Comparison of ENCODE assay signal across 1 cellular context in the genomic region with DNA sequence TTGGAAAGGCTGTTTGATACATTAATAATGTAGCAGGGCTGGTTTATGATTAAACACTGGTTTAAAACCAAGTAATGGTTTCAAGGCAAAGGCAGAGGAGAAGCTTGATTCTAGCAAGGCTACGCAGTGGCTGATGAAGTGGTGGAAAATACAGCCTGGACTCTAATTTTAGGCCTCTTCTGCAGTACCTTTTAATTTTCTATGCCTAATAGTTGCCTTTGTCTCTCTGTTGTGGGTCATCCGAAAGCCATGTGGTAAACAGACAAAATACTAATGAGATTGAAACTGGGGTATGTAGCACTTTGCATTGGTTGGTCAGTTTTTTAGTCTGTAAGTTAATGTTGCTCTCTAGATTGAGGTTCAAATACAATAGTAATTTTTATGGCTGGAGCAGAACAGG.
TF ChIP-seq lines count a peak whose summit lies in the region.

No MANE protein-coding gene starts in this region.

TF ChIP-seq in GM23338, 12 proteins besides CTCF, POLR2A, EP300 and RAD21 (continued from another document):
- TF ChIP-seq, protein P1, sequence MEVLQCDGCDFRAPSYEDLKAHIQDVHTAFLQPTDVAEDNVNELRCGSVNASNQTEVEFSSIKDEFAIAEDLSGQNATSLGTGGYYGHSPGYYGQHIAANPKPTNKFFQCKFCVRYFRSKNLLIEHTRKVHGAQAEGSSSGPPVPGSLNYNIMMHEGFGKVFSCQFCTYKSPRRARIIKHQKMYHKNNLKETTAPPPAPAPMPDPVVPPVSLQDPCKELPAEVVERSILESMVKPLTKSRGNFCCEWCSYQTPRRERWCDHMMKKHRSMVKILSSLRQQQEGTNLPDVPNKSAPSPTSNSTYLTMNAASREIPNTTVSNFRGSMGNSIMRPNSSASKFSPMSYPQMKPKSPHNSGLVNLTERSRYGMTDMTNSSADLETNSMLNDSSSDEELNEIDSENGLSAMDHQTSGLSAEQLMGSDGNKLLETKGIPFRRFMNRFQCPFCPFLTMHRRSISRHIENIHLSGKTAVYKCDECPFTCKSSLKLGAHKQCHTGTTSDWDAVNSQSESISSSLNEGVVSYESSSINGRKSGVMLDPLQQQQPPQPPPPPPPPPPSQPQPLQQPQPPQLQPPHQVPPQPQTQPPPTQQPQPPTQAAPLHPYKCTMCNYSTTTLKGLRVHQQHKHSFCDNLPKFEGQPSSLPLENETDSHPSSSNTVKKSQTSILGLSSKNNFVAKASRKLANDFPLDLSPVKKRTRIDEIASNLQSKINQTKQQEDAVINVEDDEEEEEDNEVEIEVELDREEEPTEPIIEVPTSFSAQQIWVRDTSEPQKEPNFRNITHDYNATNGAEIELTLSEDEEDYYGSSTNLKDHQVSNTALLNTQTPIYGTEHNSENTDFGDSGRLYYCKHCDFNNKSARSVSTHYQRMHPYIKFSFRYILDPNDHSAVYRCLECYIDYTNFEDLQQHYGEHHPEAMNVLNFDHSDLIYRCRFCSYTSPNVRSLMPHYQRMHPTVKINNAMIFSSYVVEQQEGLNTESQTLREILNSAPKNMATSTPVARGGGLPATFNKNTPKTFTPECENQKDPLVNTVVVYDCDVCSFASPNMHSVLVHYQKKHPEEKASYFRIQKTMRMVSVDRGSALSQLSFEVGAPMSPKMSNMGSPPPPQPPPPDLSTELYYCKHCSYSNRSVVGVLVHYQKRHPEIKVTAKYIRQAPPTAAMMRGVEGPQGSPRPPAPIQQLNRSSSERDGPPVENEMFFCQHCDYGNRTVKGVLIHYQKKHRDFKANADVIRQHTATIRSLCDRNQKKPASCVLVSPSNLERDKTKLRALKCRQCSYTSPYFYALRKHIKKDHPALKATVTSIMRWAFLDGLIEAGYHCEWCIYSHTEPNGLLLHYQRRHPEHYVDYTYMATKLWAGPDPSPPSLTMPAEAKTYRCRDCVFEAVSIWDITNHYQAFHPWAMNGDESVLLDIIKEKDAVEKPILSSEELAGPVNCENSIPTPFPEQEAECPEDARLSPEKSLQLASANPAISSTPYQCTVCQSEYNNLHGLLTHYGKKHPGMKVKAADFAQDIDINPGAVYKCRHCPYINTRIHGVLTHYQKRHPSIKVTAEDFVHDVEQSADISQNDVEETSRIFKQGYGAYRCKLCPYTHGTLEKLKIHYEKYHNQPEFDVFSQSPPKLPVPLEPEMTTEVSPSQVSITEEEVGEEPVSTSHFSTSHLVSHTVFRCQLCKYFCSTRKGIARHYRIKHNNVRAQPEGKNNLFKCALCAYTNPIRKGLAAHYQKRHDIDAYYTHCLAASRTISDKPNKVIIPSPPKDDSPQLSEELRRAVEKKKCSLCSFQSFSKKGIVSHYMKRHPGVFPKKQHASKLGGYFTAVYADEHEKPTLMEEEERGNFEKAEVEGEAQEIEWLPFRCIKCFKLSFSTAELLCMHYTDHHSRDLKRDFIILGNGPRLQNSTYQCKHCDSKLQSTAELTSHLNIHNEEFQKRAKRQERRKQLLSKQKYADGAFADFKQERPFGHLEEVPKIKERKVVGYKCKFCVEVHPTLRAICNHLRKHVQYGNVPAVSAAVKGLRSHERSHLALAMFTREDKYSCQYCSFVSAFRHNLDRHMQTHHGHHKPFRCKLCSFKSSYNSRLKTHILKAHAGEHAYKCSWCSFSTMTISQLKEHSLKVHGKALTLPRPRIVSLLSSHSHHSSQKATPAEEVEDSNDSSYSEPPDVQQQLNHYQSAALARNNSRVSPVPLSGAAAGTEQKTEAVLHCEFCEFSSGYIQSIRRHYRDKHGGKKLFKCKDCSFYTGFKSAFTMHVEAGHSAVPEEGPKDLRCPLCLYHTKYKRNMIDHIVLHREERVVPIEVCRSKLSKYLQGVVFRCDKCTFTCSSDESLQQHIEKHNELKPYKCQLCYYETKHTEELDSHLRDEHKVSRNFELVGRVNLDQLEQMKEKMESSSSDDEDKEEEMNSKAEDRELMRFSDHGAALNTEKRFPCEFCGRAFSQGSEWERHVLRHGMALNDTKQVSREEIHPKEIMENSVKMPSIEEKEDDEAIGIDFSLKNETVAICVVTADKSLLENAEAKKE (CRISPR knock-in tag; IDR thresholded peaks at IDR 0.05): no peak
- TF ChIP-seq, protein P2, sequence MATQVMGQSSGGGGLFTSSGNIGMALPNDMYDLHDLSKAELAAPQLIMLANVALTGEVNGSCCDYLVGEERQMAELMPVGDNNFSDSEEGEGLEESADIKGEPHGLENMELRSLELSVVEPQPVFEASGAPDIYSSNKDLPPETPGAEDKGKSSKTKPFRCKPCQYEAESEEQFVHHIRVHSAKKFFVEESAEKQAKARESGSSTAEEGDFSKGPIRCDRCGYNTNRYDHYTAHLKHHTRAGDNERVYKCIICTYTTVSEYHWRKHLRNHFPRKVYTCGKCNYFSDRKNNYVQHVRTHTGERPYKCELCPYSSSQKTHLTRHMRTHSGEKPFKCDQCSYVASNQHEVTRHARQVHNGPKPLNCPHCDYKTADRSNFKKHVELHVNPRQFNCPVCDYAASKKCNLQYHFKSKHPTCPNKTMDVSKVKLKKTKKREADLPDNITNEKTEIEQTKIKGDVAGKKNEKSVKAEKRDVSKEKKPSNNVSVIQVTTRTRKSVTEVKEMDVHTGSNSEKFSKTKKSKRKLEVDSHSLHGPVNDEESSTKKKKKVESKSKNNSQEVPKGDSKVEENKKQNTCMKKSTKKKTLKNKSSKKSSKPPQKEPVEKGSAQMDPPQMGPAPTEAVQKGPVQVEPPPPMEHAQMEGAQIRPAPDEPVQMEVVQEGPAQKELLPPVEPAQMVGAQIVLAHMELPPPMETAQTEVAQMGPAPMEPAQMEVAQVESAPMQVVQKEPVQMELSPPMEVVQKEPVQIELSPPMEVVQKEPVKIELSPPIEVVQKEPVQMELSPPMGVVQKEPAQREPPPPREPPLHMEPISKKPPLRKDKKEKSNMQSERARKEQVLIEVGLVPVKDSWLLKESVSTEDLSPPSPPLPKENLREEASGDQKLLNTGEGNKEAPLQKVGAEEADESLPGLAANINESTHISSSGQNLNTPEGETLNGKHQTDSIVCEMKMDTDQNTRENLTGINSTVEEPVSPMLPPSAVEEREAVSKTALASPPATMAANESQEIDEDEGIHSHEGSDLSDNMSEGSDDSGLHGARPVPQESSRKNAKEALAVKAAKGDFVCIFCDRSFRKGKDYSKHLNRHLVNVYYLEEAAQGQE (IDR thresholded peaks at IDR 0.05; ENCODE audit: unreplicated experiment): no peak
- no peak for TF ChIP-seq ZNF331 (CRISPR knock-in tag; IDR thresholded peaks at IDR 0.05; ENCODE audit: low read depth)
- no peak for TF ChIP-seq EZH2 (IDR thresholded peaks at IDR 0.05; ENCODE audit: low read depth, unreplicated experiment)
